ENCODE assay signal across 23 cellular contexts in the genomic region with DNA sequence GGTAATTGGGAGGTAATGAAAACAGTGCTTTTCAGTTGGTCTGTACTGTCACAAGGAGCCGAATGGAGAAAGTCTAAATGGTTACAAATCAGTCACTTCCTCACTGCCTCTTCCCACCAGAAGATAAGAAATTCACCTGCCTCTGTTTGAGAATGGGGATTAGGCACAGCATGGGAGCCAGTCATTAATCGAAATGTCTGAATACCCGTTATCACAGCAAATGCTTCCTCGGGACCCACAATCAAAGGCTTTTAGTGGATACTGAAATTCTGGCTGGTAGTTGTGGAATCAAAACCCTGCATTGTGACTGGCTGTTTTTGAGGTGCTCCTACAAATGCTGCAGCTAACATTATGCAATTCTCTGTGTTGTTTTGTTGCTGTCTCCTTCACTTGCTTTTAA.
"Had no signal": no experiment of that assay in that cellular context is flagged by ENCODE, and none has a peak within 500 bp of the region (broad histone marks: within the 10 kb centered on the region; RNA-seq: fewer than 3 reads in every experiment).

No MANE protein-coding gene starts in this region.

- H3K36me3 ChIP-seq: lower lobe of right lung, prostate gland, right atrium auricular region, suprapubic skin, transverse colon, upper lobe of right lung, uterus had no signal

- H3K9me3 Mint-ChIP-seq: natural killer cell treated with Interleukin-12 subunit alpha and Interleukin-12 subunit beta and Interleukin-15 and Interleukin-18, amount 100 ng/mL, for 72 hours; stimulated activated naive CD8-positive, alpha-beta T cell treated with anti-CD3 and anti-CD28 coated beads, Interleukin-15, amount 100 ng/mL, for 72 hours had no signal

- H3K27me3 ChIP-seq: right atrium auricular region, suprapubic skin, transverse colon, uterus had no signal

- DNase-seq: dermis blood vessel endothelial cell; effector memory CD4-positive, alpha-beta T cell; erythroblast; hypothalamus; left ventricle myocardium superior; lower lobe of right lung; nucleus accumbens; stimulated activated CD4-positive, alpha-beta T cell treated with anti-CD3 and anti-CD28 coated beads, Interleukin-12 subunit alpha, Interleukin-12 subunit beta, amount 100 ng/mL, for 4 hours; stimulated activated CD4-positive, alpha-beta T cell treated with anti-CD3 and anti-CD28 coated beads, Interleukin-1b, Interleukin-23, amount 100 ng/mL, for 48 hours; stimulated activated CD4-positive, alpha-beta T cell treated with anti-CD3 and anti-CD28 coated beads, Interleukin-4, amount 100 ng/mL, for 1 hour; stimulated activated CD8-positive, alpha-beta memory T cell treated with anti-CD3 and anti-CD28 coated beads, Interleukin-4, amount 100 ng/mL, for 48 hours; stimulated activated naive CD4-positive, alpha-beta T cell; stimulated activated naive CD8-positive, alpha-beta T cell treated with anti-CD3 and anti-CD28 coated beads, Interleukin-15, amount 100 ng/mL, for 72 hours; transverse colon; upper lobe of right lung; uterus had no signal

- H3K27ac ChIP-seq: coronary artery, lower lobe of right lung, prostate gland, right atrium auricular region, suprapubic skin, transverse colon, upper lobe of right lung, uterus had no signal

- H3K4me1 ChIP-seq: lower lobe of right lung, prostate gland, right atrium auricular region, suprapubic skin, transverse colon, upper lobe of right lung, uterus had no signal

- H3K36me3 Mint-ChIP-seq: natural killer cell treated with Interleukin-12 subunit alpha and Interleukin-12 subunit beta and Interleukin-15 and Interleukin-18, amount 100 ng/mL, for 72 hours had no signal

- ATAC-seq: left ventricle myocardium superior; lower lobe of right lung; natural killer cell treated with Interleukin-12 subunit alpha and Interleukin-12 subunit beta and Interleukin-15 and Interleukin-18, amount 100 ng/mL, for 72 hours; sciatic nerve; stimulated activated naive CD8-positive, alpha-beta T cell treated with anti-CD3 and anti-CD28 coated beads, Interleukin-15, amount 100 ng/mL, for 72 hours; upper lobe of right lung had no signal

- H3K27ac Mint-ChIP-seq: natural killer cell treated with Interleukin-12 subunit alpha and Interleukin-12 subunit beta and Interleukin-15 and Interleukin-18, amount 100 ng/mL, for 72 hours had no signal

- H3K9me3 ChIP-seq: lower lobe of right lung, prostate gland, right atrium auricular region, suprapubic skin, transverse colon, upper lobe of right lung, uterus had no signal

- H3K4me1 Mint-ChIP-seq: stimulated activated naive CD8-positive, alpha-beta T cell treated with anti-CD3 and anti-CD28 coated beads, Interleukin-15, amount 100 ng/mL, for 72 hours had no signal

- H3K4me3 Mint-ChIP-seq: natural killer cell treated with Interleukin-12 subunit alpha and Interleukin-12 subunit beta and Interleukin-15 and Interleukin-18, amount 100 ng/mL, for 72 hours; stimulated activated naive CD8-positive, alpha-beta T cell treated with anti-CD3 and anti-CD28 coated beads, Interleukin-15, amount 100 ng/mL, for 72 hours had no signal

- H3K4me3 ChIP-seq: coronary artery, lower lobe of right lung, prostate gland, right atrium auricular region, smooth muscle cell, suprapubic skin, transverse colon, upper lobe of right lung, uterus had no signal
